ENCODE assay signal across 8 cellular contexts in genomic region chr19:7868671-7869452, GRCh38. TPM values are rescaled to one million over a fixed set of nuclear protein-coding genes. Genes with fewer than 3 reads are reported as not detected.
DNase-seq lines count a peak whose midpoint lies in the region; ATAC-seq and TF ChIP-seq lines count a peak whose summit lies in the region.

No MANE protein-coding gene starts in this region.

- ATAC-seq in HG02571 (IDR thresholded peaks at IDR 0.05; ENCODE audit: unreplicated experiment) = peak; percentile 62
- ATAC-seq in activated CD8-positive, alpha-beta T cell treated with anti-CD3 and anti-CD28 coated beads, Interleukin-2, amount 10 ng/mL, durations not matched to agents 7 days and 5 days = peak; percentile 80

- CTCF ChIA-PET in activated CD8-positive, alpha-beta T cell treated with anti-CD3 and anti-CD28 coated beads, Interleukin-2, amount 10 ng/mL, durations not matched to agents 7 days and 5 days (lab: Charles Lee) = interaction anchor here (0.8 to 2.0 kb wide), 35 partner anchors 8 to 346 kb away, joined by 3 to 40 read pairs (median 5); partner anchors contain the start of genes LRRC8E, MAP2K7, MCOLN1 and PET100

- POLR2A ChIA-PET in activated CD8-positive, alpha-beta T cell treated with anti-CD3 and anti-CD28 coated beads, Interleukin-2, amount 10 ng/mL, durations not matched to agents 7 days and 5 days (lab: Charles Lee) = interaction anchor here (1.3 to 1.5 kb wide), 2 partner anchors 74 to 239 kb away, joined by 5 read pairs; partner anchors contain the start of genes PET100, TIMM44 and XAB2

- peak overlapping the region; percentile 30 for H3K9ac ChIP-seq in endocrine pancreas (ENCODE audit: control insufficient read depth, insufficient read depth, low read length)
- H3K9ac ChIP-seq in mucosa of rectum (ENCODE audit: low read depth in 1 of 2, low read length in 2 of 2) = peak overlapping the region in 1 of 2 donors; percentile 59

- H3K36me3 ChIP-seq in endocrine pancreas (ENCODE audit: control insufficient read depth, insufficient read depth, low read length) (no peaks in the 10 kb centered on the region), mucosa of rectum (ENCODE audit: control insufficient read depth in 2 of 2, insufficient read depth in 2 of 2, low read length in 2 of 2) (no peaks in the 10 kb centered on the region)

- H3K27ac ChIP-seq in mucosa of rectum (ENCODE audit: low read depth in 2 of 2, low read length in 2 of 2) = peak overlapping the region; percentile 42 to 68

- H3K27me3 ChIP-seq in endocrine pancreas (ENCODE audit: control insufficient read depth, insufficient read depth, low read length) (no peaks in the 10 kb centered on the region), mucosa of rectum (ENCODE audit: control insufficient read depth in 2 of 2, insufficient read depth in 2 of 2, low read length in 2 of 2) (peaks cover 24 to 26% of the 10 kb centered on the region in 2 donors)

- H3K27ac Mint-ChIP-seq in activated CD8-positive, alpha-beta T cell treated with anti-CD3 and anti-CD28 coated beads, Interleukin-2, amount 10 ng/mL, durations not matched to agents 7 days and 5 days = peak overlapping the region; percentile 74

- no peaks in the 10 kb centered on the region for H3K36me3 Mint-ChIP-seq in activated CD8-positive, alpha-beta T cell treated with anti-CD3 and anti-CD28 coated beads, Interleukin-2, amount 10 ng/mL, durations not matched to agents 7 days and 5 days (ENCODE audit: low read depth)

- H3K4me1 ChIP-seq in endocrine pancreas (ENCODE audit: control insufficient read depth, insufficient read depth, low read length) (no peaks in the 10 kb centered on the region), mucosa of rectum (ENCODE audit: control insufficient read depth in 2 of 2, insufficient read depth in 2 of 2, low read length in 2 of 2) (peaks cover 22% of the 10 kb centered on the region in 2 donors)

- peaks cover 47% of the 10 kb centered on the region for H3K4me1 Mint-ChIP-seq in activated CD8-positive, alpha-beta T cell treated with anti-CD3 and anti-CD28 coated beads, Interleukin-2, amount 10 ng/mL, durations not matched to agents 7 days and 5 days (ENCODE audit: low read depth)

- H3K4me3 ChIP-seq in endocrine pancreas (ENCODE audit: control insufficient read depth, insufficient read depth, low read length) (no peak overlapping the region), mucosa of rectum (ENCODE audit: low read length in 2 of 2) (peak overlapping the region; percentile 64 to 66)

- TF ChIP-seq CTCF in GM10266 (IDR thresholded peaks at IDR 0.05; ENCODE audit: control insufficient read depth, insufficient read depth, low read depth, missing control alignments) = peak; percentile 97

- peak overlapping the region; percentile 65 for H3K4me3 Mint-ChIP-seq in activated CD8-positive, alpha-beta T cell treated with anti-CD3 and anti-CD28 coated beads, Interleukin-2, amount 10 ng/mL, durations not matched to agents 7 days and 5 days

- DNase-seq in GM10266 (ENCODE audit: extremely low spot score) (peak; percentile 96), NCI-H1105 treated with DMSO at 0.1 percent for 48 hours (lab: John Stamatoyannopoulos, UW) (peak; percentile 45), globus pallidus (ENCODE audit: low spot score) (no peak)
- DNase-seq in activated CD8-positive, alpha-beta T cell treated with anti-CD3 and anti-CD28 coated beads, Interleukin-2, amount 10 ng/mL, durations not matched to agents 7 days and 5 days = peak; percentile 83
- peak; percentile 47 to 48 for DNase-seq in stimulated activated CD8-positive, alpha-beta memory T cell treated with anti-CD3 and anti-CD28 coated beads, Interleukin-4, amount 100 ng/mL, for 4 hours (ENCODE audit: low read depth in 2 of 2, low spot score in 1 of 2)

- H3K9me3 ChIP-seq in endocrine pancreas (ENCODE audit: control insufficient read depth, low read length) (no peaks in the 10 kb centered on the region), mucosa of rectum (ENCODE audit: control insufficient read depth in 2 of 2, low read length in 2 of 2) (no peaks in the 10 kb centered on the region)

- H3K9me3 Mint-ChIP-seq in activated CD8-positive, alpha-beta T cell treated with anti-CD3 and anti-CD28 coated beads, Interleukin-2, amount 10 ng/mL, durations not matched to agents 7 days and 5 days (ENCODE audit: insufficient read depth) = no peaks in the 10 kb centered on the region

- H3K27me3 Mint-ChIP-seq in activated CD8-positive, alpha-beta T cell treated with anti-CD3 and anti-CD28 coated beads, Interleukin-2, amount 10 ng/mL, durations not matched to agents 7 days and 5 days (ENCODE audit: low read depth) = peaks cover 47% of the 10 kb centered on the region

RNA-seq across cellular contexts. Expression of gene PRR36, which starts 5.3 kb away (rescaled TPM):
- total RNA-seq in activated CD8-positive, alpha-beta T cell treated with anti-CD3 and anti-CD28 coated beads, Interleukin-2, amount 10 ng/mL, durations not matched to agents 7 days and 5 days = under 1 TPM; 0.08 to 0.10 TPM

RNA-seq across cellular contexts. Expression of gene LRRC8E, which starts 19.4 kb away (rescaled TPM):
- total RNA-seq in activated CD8-positive, alpha-beta T cell treated with anti-CD3 and anti-CD28 coated beads, Interleukin-2, amount 10 ng/mL, durations not matched to agents 7 days and 5 days = not detected

RNA-seq across cellular contexts. Expression of gene MAP2K7, which starts 34.8 kb away (rescaled TPM):
- 10 to 100 TPM; 36.5 to 39.9 TPM for total RNA-seq in activated CD8-positive, alpha-beta T cell treated with anti-CD3 and anti-CD28 coated beads, Interleukin-2, amount 10 ng/mL, durations not matched to agents 7 days and 5 days

RNA-seq across cellular contexts. Expression of gene EVI5L, which starts 38.8 kb away (rescaled TPM):
- total RNA-seq in activated CD8-positive, alpha-beta T cell treated with anti-CD3 and anti-CD28 coated beads, Interleukin-2, amount 10 ng/mL, durations not matched to agents 7 days and 5 days = 1 to 10 TPM; 8.0 to 9.3 TPM

RNA-seq across cellular contexts. Expression of gene TGFBR3L, which starts 45.8 kb away (rescaled TPM):
- 1 to 10 TPM; 2.7 to 3.6 TPM for total RNA-seq in activated CD8-positive, alpha-beta T cell treated with anti-CD3 and anti-CD28 coated beads, Interleukin-2, amount 10 ng/mL, durations not matched to agents 7 days and 5 days
